In the genomic region with DNA sequence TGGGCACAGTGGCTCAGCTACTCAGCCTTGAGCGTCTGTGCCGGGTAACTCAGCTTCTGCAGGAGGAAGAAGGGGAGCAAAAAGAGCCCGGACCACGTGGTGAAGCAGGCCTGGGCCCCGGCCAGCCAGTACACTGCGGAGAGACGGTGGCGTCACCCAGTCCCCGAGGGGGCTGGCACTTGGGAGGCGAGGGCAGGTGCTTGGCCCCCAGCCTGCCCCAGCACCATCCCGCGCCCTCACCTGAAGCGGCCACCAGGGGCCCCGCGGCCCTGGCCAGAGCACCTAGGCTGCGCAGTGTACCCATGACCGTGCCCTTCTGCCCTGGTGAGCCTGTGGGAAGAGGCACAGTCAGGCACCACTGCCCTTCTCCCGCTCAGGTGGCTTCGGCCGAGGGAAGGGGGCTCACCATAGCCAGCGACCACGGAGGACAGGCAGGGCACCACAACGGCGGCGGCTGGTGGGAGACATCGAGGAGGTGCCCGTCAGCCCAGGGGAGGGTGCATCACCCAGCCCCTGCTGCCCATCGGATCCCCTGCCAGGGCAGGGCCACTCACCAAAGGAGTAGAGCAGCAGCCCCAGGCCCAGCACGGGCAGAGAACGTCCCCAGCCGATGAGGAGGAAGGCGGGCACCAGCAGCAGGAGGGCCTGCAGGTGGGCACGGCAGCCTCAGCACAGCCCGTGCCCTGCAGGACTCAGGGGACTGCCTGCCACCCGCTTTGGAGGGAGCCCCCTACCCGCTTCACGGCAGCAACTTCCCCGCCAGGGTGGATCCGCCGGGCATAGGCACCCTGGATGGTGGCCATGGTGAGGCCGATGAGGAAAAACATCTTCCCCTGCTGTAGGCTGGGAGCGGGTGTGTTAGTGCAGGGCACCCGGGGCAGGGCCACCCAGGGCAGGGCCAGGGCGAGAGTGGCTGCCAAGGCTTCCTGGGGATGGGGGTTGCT, we compare ENCODE assay signal across 7 cellular contexts. TPM values are rescaled to one million over a fixed set of nuclear protein-coding genes. Genes with fewer than 3 reads are reported as not detected.
DNase-seq lines count a peak whose midpoint lies in the region; ATAC-seq and TF ChIP-seq lines count a peak whose summit lies in the region.

No MANE protein-coding gene starts in this region.

- H3F3A ChIP-seq in SU-DHL-6 (ENCODE audit: insufficient read depth) = peaks cover 12% of the 10 kb centered on the region

- DNase-seq in cardiac muscle cell (ENCODE audit: low read depth in 1 of 2, low spot score in 1 of 2) (no peak), NCI-H69 (lab: John Stamatoyannopoulos, UW) (no peak)
- peak; percentile 18 for DNase-seq in stimulated activated naive CD8-positive, alpha-beta T cell treated with anti-CD3 and anti-CD28 coated beads, Interleukin-15, Interleukin-2, amounts not matched to agents 100 U/mL and 50 U/mL, for 24 hours

- ATAC-seq in stimulated activated naive CD8-positive, alpha-beta T cell treated with anti-CD3 and anti-CD28 coated beads, Interleukin-15, Interleukin-2, amounts not matched to agents 100 U/mL and 50 U/mL, for 24 hours = no peak
- ATAC-seq in HG02642 (IDR thresholded peaks at IDR 0.05; ENCODE audit: poor library complexity, unreplicated experiment) (no peak), HG02970 (IDR thresholded peaks at IDR 0.05; ENCODE audit: low FRiP score, unreplicated experiment) (no peak)

- TF ChIP-seq CTCF in SU-DHL-6 (IDR thresholded peaks at IDR 0.05; ENCODE audit: insufficient read depth, low read length, poor library complexity, severe bottlenecking) = no peak
- peak; percentile 6 for TF ChIP-seq CTCF in cardiac muscle cell (IDR thresholded peaks at IDR 0.05; ENCODE audit: low read depth, low read length)

- H3K27ac ChIP-seq in SU-DHL-6 (ENCODE audit: low read depth, low read length) (peak overlapping the region; percentile 42; the same call in 1 of the 2 replicates), cardiac muscle cell (peak overlapping the region; percentile 64)

- H3K36me3 ChIP-seq in SU-DHL-6 (ENCODE audit: low read length) = no peaks in the 10 kb centered on the region
- peaks cover 20% of the 10 kb centered on the region for H3K36me3 ChIP-seq in cardiac muscle cell

- H3K9me3 ChIP-seq in SU-DHL-6 (ENCODE audit: insufficient read depth, low read length) = no peaks in the 10 kb centered on the region
- H3K9me3 ChIP-seq in cardiac muscle cell (ENCODE audit: low read depth) = no peaks in the 10 kb centered on the region

- TF ChIP-seq POLR2A in GM19099 (IDR thresholded peaks at IDR 0.05; ENCODE audit: extremely low read depth, insufficient read length, low read depth) = peak; percentile 21

- peak overlapping the region; percentile 14; the same call in 1 of the 2 replicates for H3K9ac ChIP-seq in SU-DHL-6 (ENCODE audit: low read length)

- H3K4me2 ChIP-seq in SU-DHL-6 (ENCODE audit: low read depth, low read length, poor library complexity, severe bottlenecking) = peak overlapping the region; percentile 70

- no peaks in the 10 kb centered on the region for H4K20me1 ChIP-seq in SU-DHL-6 (ENCODE audit: low read depth, low read length)

- H3K9me2 ChIP-seq in SU-DHL-6 (replicated peaks; ENCODE audit: insufficient read depth, low read length) = no peaks in the 10 kb centered on the region

- H3K4me3 ChIP-seq in SU-DHL-6 (ENCODE audit: insufficient read depth, low read length, poor library complexity, severe bottlenecking) (no peak overlapping the region), cardiac muscle cell (no peak overlapping the region)

- peaks cover 5% of the 10 kb centered on the region for H3K4me1 ChIP-seq in cardiac muscle cell (ENCODE audit: low read depth)

- H3K27me3 ChIP-seq in SU-DHL-6 (ENCODE audit: low read length) = no peaks in the 10 kb centered on the region
- H3K27me3 ChIP-seq in cardiac muscle cell = no peaks in the 10 kb centered on the region

- peaks cover 6% of the 10 kb centered on the region; the same call in 1 of the 2 replicates for H3K79me2 ChIP-seq in SU-DHL-6 (ENCODE audit: insufficient read depth, low read length)

- no peak overlapping the region for H2AFZ ChIP-seq in SU-DHL-6 (ENCODE audit: low read depth, low read length, severe bottlenecking)

RNA-seq across cellular contexts. Expression of a gene that starts 32.1 kb away (rescaled TPM):
- total RNA-seq in cardiac muscle cell = 14.4 and 19.8 TPM in 2 replicates
- polyA plus RNA-seq in cardiac muscle cell = 15.0 and 17.6 TPM in 2 replicates

RNA-seq across cellular contexts. Expression of a gene that starts 32.3 kb away (rescaled TPM):
- total RNA-seq in cardiac muscle cell = 9.4 and 12.8 TPM in 2 replicates
- polyA plus RNA-seq in cardiac muscle cell = 10.0 and 11.1 TPM in 2 replicates
